Comparison of ENCODE assay signal across 15 cellular contexts in the genomic region with DNA sequence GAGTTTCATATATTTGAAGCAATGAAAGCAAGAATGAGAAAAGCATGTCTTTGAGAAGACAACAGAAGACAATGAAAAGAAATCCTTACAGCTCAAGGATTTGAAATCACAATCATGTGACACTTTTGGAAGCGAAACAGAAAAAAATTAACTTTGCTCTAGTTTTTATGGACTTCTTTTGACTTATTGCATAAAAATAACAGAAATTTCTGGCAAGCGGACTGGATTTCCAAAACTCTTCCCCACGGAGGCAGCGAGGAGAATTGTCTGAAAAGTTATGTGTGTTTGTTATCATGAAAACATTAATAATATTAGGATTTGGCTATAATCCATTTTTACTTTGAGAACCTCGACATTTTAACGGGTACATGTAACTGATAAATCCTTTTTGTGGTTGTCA.
"Had no signal": no experiment of that assay in that cellular context is flagged by ENCODE, and none has a peak within 500 bp of the region (broad histone marks: within the 10 kb centered on the region; RNA-seq: fewer than 3 reads in every experiment).

No MANE protein-coding gene starts in this region.

- DNase-seq: activated CD4-positive, CD25-positive, alpha-beta regulatory T cell treated with anti-CD3 and anti-CD28 coated beads, Interleukin-2, amount 50 U/mL, for 72 hours; activated naive CD4-positive, alpha-beta T cell; activated naive CD8-positive, alpha-beta T cell treated with anti-CD3 and anti-CD28 coated beads, Interleukin-2, amount 10 ng/mL, durations not matched to agents 7 days and 5 days; activated T-cell treated with anti-CD3 and anti-CD28 coated beads for 4 hours; erythroblast; foreskin fibroblast; head of caudate nucleus; left colon; naive B cell; stimulated activated CD4-positive, alpha-beta T cell treated with anti-CD3 and anti-CD28 coated beads, Interleukin-4, amount 100 ng/mL, for 1 hour; stimulated activated naive CD4-positive, alpha-beta T cell; T-helper 9 cell; upper lobe of left lung had no signal

- H3K9me3 ChIP-seq: upper lobe of left lung had no signal

- H3K4me3 ChIP-seq: SK-N-MC, upper lobe of left lung had no signal

- H3K4me1 Mint-ChIP-seq: activated naive CD8-positive, alpha-beta T cell treated with anti-CD3 and anti-CD28 coated beads, Interleukin-2, amount 10 ng/mL, durations not matched to agents 7 days and 5 days; naive B cell had no signal

- H3K36me3 Mint-ChIP-seq: activated naive CD8-positive, alpha-beta T cell treated with anti-CD3 and anti-CD28 coated beads, Interleukin-2, amount 10 ng/mL, durations not matched to agents 7 days and 5 days; naive B cell had no signal

- H3K79me2 ChIP-seq: parathyroid adenoma had no signal

- H3K4me3 Mint-ChIP-seq: activated naive CD8-positive, alpha-beta T cell treated with anti-CD3 and anti-CD28 coated beads, Interleukin-2, amount 10 ng/mL, durations not matched to agents 7 days and 5 days; naive B cell had no signal

- H3K27me3 ChIP-seq: upper lobe of left lung had no signal

- H3K27ac ChIP-seq: SK-N-MC had no signal

- H3K36me3 ChIP-seq: upper lobe of left lung had no signal

- H2AFZ ChIP-seq: parathyroid adenoma had no signal

- H3K9me3 Mint-ChIP-seq: activated naive CD8-positive, alpha-beta T cell treated with anti-CD3 and anti-CD28 coated beads, Interleukin-2, amount 10 ng/mL, durations not matched to agents 7 days and 5 days had no signal

- H3K27ac Mint-ChIP-seq: activated naive CD8-positive, alpha-beta T cell treated with anti-CD3 and anti-CD28 coated beads, Interleukin-2, amount 10 ng/mL, durations not matched to agents 7 days and 5 days; naive B cell had no signal

- H3K4me1 ChIP-seq: parathyroid adenoma had no signal

- H3K9ac ChIP-seq: parathyroid adenoma had no signal
